ENCODE assay signal across 8 cellular contexts in genomic region chr20:41693136-41693979, GRCh38.
A peak's percentile ranks its signal among the peaks of the same experiment; 100 is the strongest.
DNase-seq lines count a peak whose midpoint lies in the region; ATAC-seq and TF ChIP-seq lines count a peak whose summit lies in the region.

No MANE protein-coding gene starts in this region.

- intact Hi-C loops in heart right ventricle (cut with DNase I), result loop anchor here in 5 of 10 donors (2.0 to 10.0 kb wide), 10 partner anchors 75 to 353 kb away; partner anchors contain the start of genes CHD6 (in 4 of the 5) and LPIN3 (in 2 of the 5)

- peak overlapping the region; percentile 93 for H3K27ac Mint-ChIP-seq in activated naive CD8-positive, alpha-beta T cell treated with anti-CD3 and anti-CD28 coated beads, Interleukin-2, amount 50 U/mL, for 24 hours
- peak overlapping the region; percentile 90 for H3K27ac Mint-ChIP-seq in type B pancreatic cell

- peak overlapping the region; percentile 98 for H3K4me3 Mint-ChIP-seq in activated naive CD8-positive, alpha-beta T cell treated with anti-CD3 and anti-CD28 coated beads, Interleukin-2, amount 50 U/mL, for 24 hours
- peak overlapping the region; percentile 93 for H3K4me3 Mint-ChIP-seq in type B pancreatic cell

- TF ChIP-seq CTCF in GM12865 (IDR thresholded peaks at IDR 0.05; ENCODE audit: insufficient read depth, low read depth, low read length, missing control alignments) (no peak), heart right ventricle (IDR thresholded peaks at IDR 0.05) (peak in 8 of 9 donors; percentile 34 to 79 (median 60)), type B pancreatic cell (conservative IDR thresholded peaks at IDR 0.05) (peak; percentile 67)

- peaks cover 2% of the 10 kb centered on the region for H3K27me3 Mint-ChIP-seq in activated naive CD8-positive, alpha-beta T cell treated with anti-CD3 and anti-CD28 coated beads, Interleukin-2, amount 50 U/mL, for 24 hours
- H3K27me3 Mint-ChIP-seq in type B pancreatic cell, result peaks cover 7% of the 10 kb centered on the region

- peaks cover 16% of the 10 kb centered on the region for H3K4me1 Mint-ChIP-seq in activated naive CD8-positive, alpha-beta T cell treated with anti-CD3 and anti-CD28 coated beads, Interleukin-2, amount 50 U/mL, for 24 hours
- peaks cover 10% of the 10 kb centered on the region for H3K4me1 Mint-ChIP-seq in type B pancreatic cell (ENCODE audit: unreplicated experiment)

- peak overlapping the region; percentile 81 to 99 (median 93) for H3K27ac ChIP-seq in heart right ventricle

- H3K4me3 ChIP-seq in GM12865 (ENCODE audit: low read depth, low read length), result peak overlapping the region; percentile 78
- peak overlapping the region; percentile 62 to 95 (median 82) for H3K4me3 ChIP-seq in heart right ventricle

- no peaks in the 10 kb centered on the region for H3K36me3 Mint-ChIP-seq in activated naive CD8-positive, alpha-beta T cell treated with anti-CD3 and anti-CD28 coated beads, Interleukin-2, amount 50 U/mL, for 24 hours (ENCODE audit: low read depth)
- H3K36me3 Mint-ChIP-seq in type B pancreatic cell, result no peaks in the 10 kb centered on the region

- H3K4me1 ChIP-seq in heart right ventricle, result peaks cover 0 to 16% (median 6%) of the 10 kb centered on the region in 9 donors

- H3K9me3 Mint-ChIP-seq in activated naive CD8-positive, alpha-beta T cell treated with anti-CD3 and anti-CD28 coated beads, Interleukin-2, amount 50 U/mL, for 24 hours, result peaks cover 4% of the 10 kb centered on the region
- H3K9me3 Mint-ChIP-seq in type B pancreatic cell, result no peaks in the 10 kb centered on the region

- 0 to 1% methylated on average over 33 of the region's 33 CpGs for WGBS in heart right ventricle, 2 donors

- no peaks in the 10 kb centered on the region for H3K36me3 ChIP-seq in heart right ventricle

- H3K27me3 ChIP-seq in heart right ventricle, result peaks cover 0 to 5% (median 0%) of the 10 kb centered on the region in 7 donors

- H3K9me3 ChIP-seq in heart right ventricle, result no peaks in the 10 kb centered on the region

- peak; percentile 89 for ATAC-seq in HG02610 (IDR thresholded peaks at IDR 0.05; ENCODE audit: unreplicated experiment)
- peak; percentile 95 for ATAC-seq in activated naive CD8-positive, alpha-beta T cell treated with anti-CD3 and anti-CD28 coated beads, Interleukin-2, amount 50 U/mL, for 24 hours
- ATAC-seq in heart right ventricle, result peak; percentile 94 to 98 (median 96)

- peak; percentile 95 for DNase-seq in GM12865 (ENCODE audit: low read depth)
- peak; percentile 98 for DNase-seq in NCI-H1092 treated with DMSO at 0.1 percent for 48 hours (lab: John Stamatoyannopoulos, UW)
- peak; percentile 71 for DNase-seq in SKM-1 treated with dmso at 0.1 percent for 144 hours (lab: John Stamatoyannopoulos, UW; ENCODE audit: unreplicated experiment)
- DNase-seq in activated naive CD8-positive, alpha-beta T cell treated with anti-CD3 and anti-CD28 coated beads, Interleukin-2, amount 50 U/mL, for 24 hours, result peak; percentile 71
- peak; percentile 74 to 82 for DNase-seq in heart right ventricle
- DNase-seq in pons (ENCODE audit: low spot score), result peak; percentile 93
- DNase-seq in type B pancreatic cell (ENCODE audit: extremely low spot score, unreplicated experiment), result peak; percentile 76

Comparison
In these comparisons a context has a peak if more than half of its experiments do, and no peak if none do; other contexts are left out.
1. Peak in every context shown above with its lines: DNase-seq, ATAC-seq, H3K4me3 ChIP-seq and H3K27ac ChIP-seq.